16 cellular contexts compared by ENCODE assay signal in the genomic region with DNA sequence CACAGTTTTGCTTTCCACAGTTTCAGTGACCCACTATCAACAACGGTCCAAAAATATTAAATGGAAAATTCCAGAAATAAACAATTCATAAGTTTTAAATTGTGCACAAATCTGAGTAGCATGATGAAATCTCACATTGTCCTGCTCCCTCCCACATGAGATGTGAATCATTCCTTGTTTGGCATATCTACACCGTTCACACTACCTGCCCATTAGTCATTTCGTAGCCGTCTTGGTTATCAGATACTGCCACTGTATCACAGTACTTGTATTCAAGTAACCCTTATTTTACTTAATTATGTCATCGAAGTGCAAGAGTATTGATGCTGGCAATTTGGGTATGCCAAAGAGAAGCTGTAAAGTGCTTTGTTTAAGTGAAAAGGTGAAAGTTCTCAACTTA.
"Had no signal": no experiment of that assay in that cellular context is flagged by ENCODE, and none has a peak within 500 bp of the region (broad histone marks: within the 10 kb centered on the region; RNA-seq: fewer than 3 reads in every experiment).

No MANE protein-coding gene starts in this region.

- H3K27me3 ChIP-seq: dorsolateral prefrontal cortex, esophagus squamous epithelium, hepatocyte, ovary, right atrium auricular region had no signal

- H3K27ac ChIP-seq: dorsolateral prefrontal cortex, esophagus squamous epithelium, hepatocyte, ovary, right atrium auricular region had no signal

- ATAC-seq: left lobe of liver; mucosa of descending colon; naive thymus-derived CD8-positive, alpha-beta T cell had no signal

- H3K79me2 ChIP-seq: hepatocyte had no signal

- DNase-seq: cortex of kidney; dorsolateral prefrontal cortex; effector CD8-positive, alpha-beta T cell; esophagus squamous epithelium; foreskin melanocyte; head of caudate nucleus; kidney glomerular epithelial cell; mucosa of descending colon; naive thymus-derived CD8-positive, alpha-beta T cell; ovary; stimulated activated CD4-positive, alpha-beta T cell treated with anti-CD3 and anti-CD28 coated beads, Interleukin-2, amount 100 ng/mL, for 48 hours; stimulated activated naive CD4-positive, alpha-beta T cell treated with Interleukin-2 at 50 U/mL for 16 hours had no signal

- H3K4me2 ChIP-seq: hepatocyte, smooth muscle cell had no signal

- H3K9me3 ChIP-seq: esophagus squamous epithelium, mucosa of descending colon, ovary, right atrium auricular region had no signal

- H3K4me1 ChIP-seq: esophagus squamous epithelium, right atrium auricular region had no signal

- H3K4me3 ChIP-seq: dorsolateral prefrontal cortex, esophagus squamous epithelium, hepatocyte, mucosa of descending colon, ovary, right atrium auricular region, smooth muscle cell had no signal

- H3K36me3 ChIP-seq: esophagus squamous epithelium, ovary, right atrium auricular region had no signal

- H2AFZ ChIP-seq: hepatocyte had no signal
